In the genomic region with DNA sequence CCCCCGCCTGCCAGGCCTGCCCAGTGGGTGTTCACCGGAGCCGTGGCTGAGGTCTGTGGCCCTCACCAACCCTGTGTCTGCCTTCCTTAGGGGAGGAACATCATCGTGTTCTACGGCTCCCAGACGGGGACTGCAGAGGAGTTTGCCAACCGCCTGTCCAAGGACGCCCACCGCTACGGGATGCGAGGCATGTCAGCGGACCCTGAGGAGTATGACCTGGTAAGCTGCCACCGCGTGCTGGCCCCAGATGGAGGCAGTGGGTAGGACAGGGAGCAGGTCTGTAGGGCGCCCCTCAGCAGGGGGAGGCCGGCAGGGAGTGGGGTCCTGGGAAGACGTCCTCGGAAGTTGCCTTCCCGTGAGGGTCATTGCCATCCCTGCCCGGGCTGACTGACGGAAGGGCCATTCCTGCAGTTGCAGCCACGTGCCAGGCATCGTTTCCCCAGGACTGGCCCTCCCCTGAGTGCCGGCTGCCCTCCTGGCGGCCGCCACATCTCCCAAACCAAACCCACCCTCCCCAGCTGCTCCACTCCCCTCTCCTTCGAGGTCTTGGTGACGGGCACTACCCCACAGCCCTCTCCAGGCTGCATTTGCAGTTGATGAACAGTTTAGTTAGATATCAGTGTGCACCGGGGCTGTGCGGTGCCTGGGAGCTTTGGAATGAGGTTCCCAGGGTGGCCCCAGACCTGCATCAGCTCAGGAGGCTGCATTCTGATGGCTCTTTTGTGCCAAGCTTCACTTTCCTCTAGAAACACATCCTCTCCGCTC, we compare ENCODE assay signal across 1 cellular context.
TF ChIP-seq lines count a peak whose summit lies in the region.

No MANE protein-coding gene starts in this region.

TF ChIP-seq in A549, 52 proteins besides CTCF, POLR2A, EP300 and RAD21:
- TF ChIP-seq ZSCAN20 (CRISPR knock-in tag; IDR thresholded peaks at IDR 0.05) (no peak), RARB (CRISPR knock-in tag; IDR thresholded peaks at IDR 0.05) (no peak), PHF8 (IDR thresholded peaks at IDR 0.05; ENCODE audit: borderline replicate concordance, low read depth) (no peak), CHD2 (IDR thresholded peaks at IDR 0.05; ENCODE audit: low read length, partially characterized antibody) (no peak), SREBF2 (IDR thresholded peaks at IDR 0.05) (no peak), BHLHE40 (IDR thresholded peaks at IDR 0.05; ENCODE audit: low read depth, low read length) (no peak), RNF2 (IDR thresholded peaks at IDR 0.05; ENCODE audit: borderline replicate concordance, low read depth) (no peak), CBX2 (IDR thresholded peaks at IDR 0.05; ENCODE audit: borderline replicate concordance, low read depth) (no peak), EHMT2 (IDR thresholded peaks at IDR 0.05; ENCODE audit: low read depth) (no peak), HDAC2 (IDR thresholded peaks at IDR 0.05) (no peak), EHF (CRISPR knock-in tag; IDR thresholded peaks at IDR 0.05) (no peak)
